Comparison of ENCODE assay signal across 1 cellular context in the genomic region with DNA sequence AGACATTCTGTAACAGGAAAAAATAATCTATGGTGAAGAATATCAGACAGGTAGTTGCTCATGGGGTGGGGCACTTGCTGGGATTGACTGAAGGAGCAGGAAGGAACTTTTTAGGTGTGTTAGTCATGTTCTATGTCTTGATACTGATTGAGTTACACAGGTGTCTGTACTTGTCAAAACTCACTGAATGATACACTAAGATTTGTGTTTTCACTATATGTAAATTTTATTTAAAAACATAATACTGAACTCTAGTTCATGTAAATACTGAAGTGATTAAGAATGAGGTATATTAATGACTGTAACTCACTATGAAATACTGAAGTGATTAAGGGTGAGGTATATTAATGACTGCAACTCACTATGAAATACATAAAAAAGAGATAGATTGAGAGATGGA.
TF ChIP-seq lines count a peak whose summit lies in the region.

No MANE protein-coding gene starts in this region.

TF ChIP-seq in IMR-90, 13 proteins besides CTCF, POLR2A, EP300 and RAD21:
- TF ChIP-seq, protein P1, sequence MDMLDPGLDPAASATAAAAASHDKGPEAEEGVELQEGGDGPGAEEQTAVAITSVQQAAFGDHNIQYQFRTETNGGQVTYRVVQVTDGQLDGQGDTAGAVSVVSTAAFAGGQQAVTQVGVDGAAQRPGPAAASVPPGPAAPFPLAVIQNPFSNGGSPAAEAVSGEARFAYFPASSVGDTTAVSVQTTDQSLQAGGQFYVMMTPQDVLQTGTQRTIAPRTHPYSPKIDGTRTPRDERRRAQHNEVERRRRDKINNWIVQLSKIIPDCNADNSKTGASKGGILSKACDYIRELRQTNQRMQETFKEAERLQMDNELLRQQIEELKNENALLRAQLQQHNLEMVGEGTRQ (IDR thresholded peaks at IDR 0.05; ENCODE audit: low read depth, low read length): no peak
- TF ChIP-seq SMC3 (IDR thresholded peaks at IDR 0.05; ENCODE audit: low read depth, low read length): no peak
- TF ChIP-seq CHD1 (IDR thresholded peaks at IDR 0.05; ENCODE audit: low read depth, low read length): no peak
- TF ChIP-seq CEBPB (IDR thresholded peaks at IDR 0.05; ENCODE audit: low read depth, low read length): no peak
- TF ChIP-seq MXI1 (IDR thresholded peaks at IDR 0.05; ENCODE audit: borderline replicate concordance, low read depth, low read length): no peak
